Comparison of ENCODE assay signal across 23 cellular contexts in the genomic region with DNA sequence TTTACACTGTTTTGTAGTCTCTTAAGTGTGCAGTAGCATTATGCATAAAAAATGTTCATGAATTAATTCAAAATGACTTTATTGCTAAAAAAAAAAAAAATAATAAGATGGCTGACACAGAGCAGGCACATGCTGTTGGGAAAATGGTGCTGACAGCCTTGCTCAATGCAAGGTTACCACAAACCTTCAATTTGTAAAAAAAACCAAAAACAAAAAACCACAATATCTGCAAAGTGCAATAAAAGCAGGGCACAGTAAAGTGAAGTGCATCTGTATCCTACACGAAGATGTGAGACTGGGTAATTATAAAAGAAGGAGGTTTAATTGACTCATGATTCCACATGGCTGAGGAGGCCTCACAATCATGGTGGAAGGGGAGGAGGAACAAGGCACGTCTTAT.
A peak's percentile ranks its signal among the peaks of the same experiment; 100 is the strongest.
DNase-seq lines count a peak whose midpoint lies in the region; ATAC-seq and TF ChIP-seq lines count a peak whose summit lies in the region.
"Had no signal": no experiment of that assay in that cellular context is flagged by ENCODE, and none has a peak within 500 bp of the region (broad histone marks: within the 10 kb centered on the region; RNA-seq: fewer than 3 reads in every experiment).

No MANE protein-coding gene starts in this region.

- no peak for TF ChIP-seq EP300 in neural cell (conservative IDR thresholded peaks at IDR 0.05; ENCODE audit: poor library complexity, severe bottlenecking)

- H3K4me1 Mint-ChIP-seq in T-helper 1 cell treated with Interleukin-12 subunit alpha and Interleukin-12 subunit beta and Interleukin-4 antibody, amounts not matched to agents 30 μg/mL and 1 μg/mL, for 36 hours (ENCODE audit: low read depth): peaks cover 3% of the 10 kb centered on the region
- H3K4me1 Mint-ChIP-seq in mesothelial cell of epicardium: no peaks in the 10 kb centered on the region

- intact Hi-C loops in tibial artery (cut with DNase I; ENCODE audit: low total_unique reads) (no loop called here), body of pancreas (cut with DNase I) (no loop called here)

- no peak for TF ChIP-seq POLR2A in body of pancreas (IDR thresholded peaks at IDR 0.05)

- H3K4me1 ChIP-seq in DND-41 (ENCODE audit: insufficient read depth, low read length): peaks cover 35% of the 10 kb centered on the region
- no peaks in the 10 kb centered on the region for H3K4me1 ChIP-seq in tibial artery
- H3K4me1 ChIP-seq in body of pancreas: no peaks in the 10 kb centered on the region
- H3K4me1 ChIP-seq: esophagus muscularis mucosa, foreskin keratinocyte, heart right ventricle, parathyroid adenoma had no signal

- 65 to 79% methylated on average over 2 of the region's 2 CpGs for WGBS in body of pancreas, 2 donors

- H3K27ac Mint-ChIP-seq in T-helper 1 cell treated with Interleukin-12 subunit alpha and Interleukin-12 subunit beta and Interleukin-4 antibody, amounts not matched to agents 30 μg/mL and 1 μg/mL, for 36 hours: peak overlapping the region; percentile 1
- no peak overlapping the region for H3K27ac Mint-ChIP-seq in mesothelial cell of epicardium
- H3K27ac Mint-ChIP-seq: activated naive CD4-positive, alpha-beta T cell treated with anti-CD3 and anti-CD28 coated beads, Interleukin-2, amount 50 U/mL, for 72 hours; dendritic cell treated with granulocyte-macrophage colony-stimulating factor and Interleukin-4, amounts not matched to agents 40 ng/mL and 50 ng/mL, for 4 days; WTC11 had no signal

- H3K9me3 Mint-ChIP-seq in T-helper 1 cell treated with Interleukin-12 subunit alpha and Interleukin-12 subunit beta and Interleukin-4 antibody, amounts not matched to agents 30 μg/mL and 1 μg/mL, for 36 hours: peaks cover 28% of the 10 kb centered on the region
- peaks cover 32% of the 10 kb centered on the region for H3K9me3 Mint-ChIP-seq in mesothelial cell of epicardium

- no peak for TF ChIP-seq RAD21 in neural cell (conservative IDR thresholded peaks at IDR 0.05)

- H3K27ac ChIP-seq in DND-41 (ENCODE audit: low read length) (peak overlapping the region; percentile 90), neural cell (ENCODE audit: low read length) (peak overlapping the region; percentile 50), tibial artery (no peak overlapping the region), body of pancreas (no peak overlapping the region)
- H3K27ac ChIP-seq: esophagus muscularis mucosa, foreskin keratinocyte, heart right ventricle, parathyroid adenoma, transverse colon had no signal

- H3K79me2 ChIP-seq in DND-41 (ENCODE audit: insufficient read depth, low read length): no peaks in the 10 kb centered on the region
- H3K79me2 ChIP-seq in neural cell (replicated peaks; ENCODE audit: insufficient read depth, low read length): no peaks in the 10 kb centered on the region
- H3K79me2 ChIP-seq: parathyroid adenoma had no signal

- peak overlapping the region; percentile 42 for H3K9ac ChIP-seq in DND-41 (ENCODE audit: low read depth, low read length)
- H3K9ac ChIP-seq in neural cell (ENCODE audit: low read length): no peak overlapping the region
- H3K9ac ChIP-seq: parathyroid adenoma had no signal

- H3K36me3 Mint-ChIP-seq in T-helper 1 cell treated with Interleukin-12 subunit alpha and Interleukin-12 subunit beta and Interleukin-4 antibody, amounts not matched to agents 30 μg/mL and 1 μg/mL, for 36 hours (ENCODE audit: low read depth): peaks cover 2% of the 10 kb centered on the region
- H3K36me3 Mint-ChIP-seq in mesothelial cell of epicardium: peaks cover 1% of the 10 kb centered on the region

- no peaks in the 10 kb centered on the region for H3K9me2 ChIP-seq in neural cell (ENCODE audit: insufficient read depth, low read length)

- TF ChIP-seq CTCF in DND-41 (IDR thresholded peaks at IDR 0.05; ENCODE audit: borderline replicate concordance, extremely low read depth, low read length, poor library complexity, severe bottlenecking): no peak
- no peak for TF ChIP-seq CTCF in neural cell (IDR thresholded peaks at IDR 0.05; ENCODE audit: poor library complexity, severe bottlenecking)
- TF ChIP-seq CTCF in tibial artery (IDR thresholded peaks at IDR 0.05): no peak
- no peak for TF ChIP-seq CTCF in body of pancreas (IDR thresholded peaks at IDR 0.05)
- TF ChIP-seq CTCF in mesothelial cell of epicardium (IDR thresholded peaks at IDR 0.05; ENCODE audit: unreplicated experiment): no peak

- H3K27me3 ChIP-seq in DND-41 (ENCODE audit: insufficient read depth, low read length, poor library complexity) (no peaks in the 10 kb centered on the region), neural cell (ENCODE audit: insufficient read depth, low read depth, low read length) (no peaks in the 10 kb centered on the region), tibial artery (no peaks in the 10 kb centered on the region), body of pancreas (no peaks in the 10 kb centered on the region)
- H3K27me3 ChIP-seq: esophagus muscularis mucosa, foreskin keratinocyte, heart right ventricle, transverse colon had no signal

- H3K4me2 ChIP-seq in DND-41 (ENCODE audit: insufficient read depth, low read length) (peak overlapping the region; percentile 44), neural cell (ENCODE audit: low read length) (no peak overlapping the region)

- H3F3A ChIP-seq in neural cell (ENCODE audit: insufficient read depth, low read length, poor library complexity, severe bottlenecking): no peaks in the 10 kb centered on the region

- H3K36me3 ChIP-seq in DND-41 (ENCODE audit: insufficient read depth, low read length) (no peaks in the 10 kb centered on the region), neural cell (ENCODE audit: insufficient read depth, low read length) (no peaks in the 10 kb centered on the region), tibial artery (no peaks in the 10 kb centered on the region), body of pancreas (replicated peaks in 1 of 2; ENCODE audit: insufficient read depth in 1 of 2, low read depth in 2 of 2) (no peaks in the 10 kb centered on the region)
- H3K36me3 ChIP-seq: esophagus muscularis mucosa, heart right ventricle, transverse colon had no signal

- H4K20me1 ChIP-seq in DND-41 (ENCODE audit: insufficient read depth, low read length): no peaks in the 10 kb centered on the region
- H4K20me1 ChIP-seq in neural cell (ENCODE audit: insufficient read depth): no peaks in the 10 kb centered on the region

- peaks cover 6% of the 10 kb centered on the region for H3K27me3 Mint-ChIP-seq in T-helper 1 cell treated with Interleukin-12 subunit alpha and Interleukin-12 subunit beta and Interleukin-4 antibody, amounts not matched to agents 30 μg/mL and 1 μg/mL, for 36 hours (ENCODE audit: low read depth)
- no peaks in the 10 kb centered on the region for H3K27me3 Mint-ChIP-seq in mesothelial cell of epicardium (ENCODE audit: low read depth)
- H3K27me3 Mint-ChIP-seq: dendritic cell treated with granulocyte-macrophage colony-stimulating factor and Interleukin-4, amounts not matched to agents 40 ng/mL and 50 ng/mL, for 4 days had no signal

- ATAC-seq in DND-41 (ENCODE audit: insufficient read depth, low read depth) (peak; percentile 75), body of pancreas (no peak)
- ATAC-seq: activated naive CD4-positive, alpha-beta T cell treated with anti-CD3 and anti-CD28 coated beads, Interleukin-2, amount 50 U/mL, for 72 hours; foreskin keratinocyte; heart right ventricle had no signal

- H3K4me3 ChIP-seq in DND-41 (ENCODE audit: low read depth in 1 of 2, low read length in 2 of 2) (no peak overlapping the region; a peak in 1 of 4 replicates), neural cell (ENCODE audit: low read length) (no peak overlapping the region), tibial artery (no peak overlapping the region), body of pancreas (no peak overlapping the region)
- H3K4me3 ChIP-seq: esophagus muscularis mucosa, heart right ventricle, transverse colon had no signal

- H3K9me3 ChIP-seq in DND-41 (ENCODE audit: insufficient read depth, low read length, severe bottlenecking): peaks cover 7% of the 10 kb centered on the region
- H3K9me3 ChIP-seq in neural cell (ENCODE audit: low read length): no peaks in the 10 kb centered on the region
- peaks cover 0 to 13% (median 13%) of the 10 kb centered on the region in 3 donors for H3K9me3 ChIP-seq in tibial artery
- peaks cover 0 to 7% (median 0%) of the 10 kb centered on the region in 3 donors for H3K9me3 ChIP-seq in body of pancreas
- H3K9me3 ChIP-seq: transverse colon had no signal

- H2AFZ ChIP-seq in DND-41 (ENCODE audit: low read depth, low read length): peak overlapping the region; percentile 28
- no peak overlapping the region for H2AFZ ChIP-seq in neural cell (ENCODE audit: low read depth, low read length)
- H2AFZ ChIP-seq: parathyroid adenoma had no signal

- DNase-seq in T-helper 1 cell (no peak), DND-41 (peak; percentile 53), RPMI8226 (peak; percentile 52), tibial artery (no peak), body of pancreas (no peak), mesothelial cell of epicardium (ENCODE audit: low spot score in 2 of 2, unreplicated experiment in 2 of 2) (no peak)
- DNase-seq: aorta; foreskin keratinocyte; heart right ventricle; KG1; NCI-H1048; NCI-H446; NK-92 treated with Interleukin-12 subunit alpha and Interleukin-12 subunit beta, amount 100 ng/mL, for 24 hours; stimulated activated CD4-positive, alpha-beta T cell treated with anti-CD3 and anti-CD28 coated beads, Interleukin-2, amount 100 ng/mL, for 24 hours; transverse colon had no signal

- no peak overlapping the region for H3K4me3 Mint-ChIP-seq in T-helper 1 cell treated with Interleukin-12 subunit alpha and Interleukin-12 subunit beta and Interleukin-4 antibody, amounts not matched to agents 30 μg/mL and 1 μg/mL, for 36 hours
- no peak overlapping the region for H3K4me3 Mint-ChIP-seq in mesothelial cell of epicardium
- H3K4me3 Mint-ChIP-seq: dendritic cell treated with granulocyte-macrophage colony-stimulating factor and Interleukin-4, amounts not matched to agents 40 ng/mL and 50 ng/mL, for 4 days; nephron; WTC11 had no signal

Comparison
In these comparisons a context has a peak if more than half of its experiments do, and no peak if none do; other contexts are left out.
1. DNase-seq: peak in DND-41 (single experiment) and RPMI8226 (single experiment); none in T-helper 1 cell (0 of 5), tibial artery (0 of 2), body of pancreas (0 of 4) and mesothelial cell of epicardium (0 of 2).
2. H3K27ac ChIP-seq: peak in DND-41 (single experiment) and neural cell (single experiment); none in tibial artery (0 of 2) and body of pancreas (0 of 4).